Comparison of ENCODE assay signal across 23 cellular contexts in the genomic region with DNA sequence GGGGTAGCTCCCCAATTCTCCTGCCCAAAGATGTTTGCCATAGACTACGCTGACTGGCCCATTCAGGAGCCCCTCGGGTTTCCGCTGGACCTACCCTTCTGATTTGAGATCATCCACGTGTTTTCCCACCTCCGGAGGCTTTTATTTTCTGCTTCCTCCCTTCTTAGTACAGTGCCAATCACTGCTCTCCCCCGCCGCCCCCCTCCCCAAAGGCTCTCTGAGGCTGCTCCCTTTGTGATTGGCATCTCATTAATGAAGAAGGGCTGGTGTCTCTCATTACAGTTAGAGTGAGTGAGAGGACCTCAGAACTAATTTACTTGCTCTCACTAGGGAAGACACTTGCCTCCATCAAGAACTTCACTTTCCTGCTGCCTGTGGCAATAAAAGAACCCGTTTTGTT.
"Had no signal": no experiment of that assay in that cellular context is flagged by ENCODE, and none has a peak within 500 bp of the region (broad histone marks: within the 10 kb centered on the region; RNA-seq: fewer than 3 reads in every experiment).

No MANE protein-coding gene starts in this region.

- H3K27me3 ChIP-seq: spleen, tibial nerve, upper lobe of right lung, vagina had no signal

- H2AFZ ChIP-seq: hepatocyte had no signal

- H3K27ac ChIP-seq: coronary artery, hepatocyte, psoas muscle, tibial nerve, upper lobe of right lung, vagina had no signal

- H3K9me3 Mint-ChIP-seq: endodermal cell had no signal

- H3K27me3 Mint-ChIP-seq: stimulated activated memory B cell treated with anti-CD40 and anti-IgM and Interleukin-4, amounts not matched to agents 10 μg/mL and 1 μg/mL and 100 μg/mL, for 72 hours; stimulated activated naive CD8-positive, alpha-beta T cell treated with anti-CD3 and anti-CD28 coated beads, Interleukin-15, Interleukin-2, amounts not matched to agents 100 ng/mL and 50 ng/mL, for 24 hours had no signal

- H3K4me3 ChIP-seq: coronary artery, hepatocyte, lung, psoas muscle, spleen, tibial nerve, upper lobe of right lung, vagina had no signal

- H3K4me1 Mint-ChIP-seq: naive B cell; stimulated activated memory B cell treated with anti-CD40 and anti-IgM and Interleukin-4, amounts not matched to agents 10 μg/mL and 1 μg/mL and 100 μg/mL, for 72 hours had no signal

- H3K4me2 ChIP-seq: hepatocyte had no signal

- ATAC-seq: left cardiac atrium; psoas muscle; sciatic nerve; stimulated activated memory B cell treated with anti-CD40 and anti-IgM and Interleukin-4, amounts not matched to agents 10 μg/mL and 1 μg/mL and 100 μg/mL, for 72 hours; upper lobe of right lung had no signal

- H3K4me3 Mint-ChIP-seq: endodermal cell; naive B cell; stimulated activated memory B cell treated with anti-CD40 and anti-IgM and Interleukin-4, amounts not matched to agents 10 μg/mL and 1 μg/mL and 100 μg/mL, for 72 hours; stimulated activated naive CD8-positive, alpha-beta T cell treated with anti-CD3 and anti-CD28 coated beads, Interleukin-15, Interleukin-2, amounts not matched to agents 100 ng/mL and 50 ng/mL, for 24 hours had no signal

- H3K4me1 ChIP-seq: spleen had no signal

- H3K36me3 ChIP-seq: spleen, upper lobe of right lung, vagina had no signal

- H3K36me3 Mint-ChIP-seq: naive B cell; stimulated activated memory B cell treated with anti-CD40 and anti-IgM and Interleukin-4, amounts not matched to agents 10 μg/mL and 1 μg/mL and 100 μg/mL, for 72 hours had no signal

- H3K9me3 ChIP-seq: psoas muscle, upper lobe of right lung, vagina had no signal

- DNase-seq: effector CD4-positive, alpha-beta T cell; endodermal cell; foreskin melanocyte; kidney; left cardiac atrium; left ventricle myocardium superior; mesenchymal stem cell; naive B cell; nucleus accumbens; psoas muscle; spleen; stimulated activated CD4-positive, alpha-beta T cell treated with anti-CD3 and anti-CD28 coated beads, Interleukin-15, amount 100 ng/mL, for 24 hours; stimulated activated CD4-positive, alpha-beta T cell treated with anti-CD3 and anti-CD28 coated beads, Interleukin-1b, Interleukin-23, amount 100 ng/mL, for 48 hours; stimulated activated CD4-positive, alpha-beta T cell treated with anti-CD3 and anti-CD28 coated beads, Interleukin-4, amount 100 ng/mL, for 24 hours; upper lobe of right lung had no signal

- H3K27ac Mint-ChIP-seq: endodermal cell; naive B cell; stimulated activated memory B cell treated with anti-CD40 and anti-IgM and Interleukin-4, amounts not matched to agents 10 μg/mL and 1 μg/mL and 100 μg/mL, for 72 hours; stimulated activated naive CD8-positive, alpha-beta T cell treated with anti-CD3 and anti-CD28 coated beads, Interleukin-15, Interleukin-2, amounts not matched to agents 100 ng/mL and 50 ng/mL, for 24 hours had no signal
